ENCODE assay signal across 9 cellular contexts in genomic region chr2:42567389-42567788, GRCh38. TPM values are rescaled to one million over a fixed set of nuclear protein-coding genes. Genes with fewer than 3 reads are reported as not detected.
DNase-seq lines count a peak whose midpoint lies in the region; ATAC-seq and TF ChIP-seq lines count a peak whose summit lies in the region.
"Had no signal": no experiment of that assay in that cellular context is flagged by ENCODE, and none has a peak within 500 bp of the region (broad histone marks: within the 10 kb centered on the region; RNA-seq: fewer than 3 reads in every experiment).

No MANE protein-coding gene starts in this region.

- H3K27ac Mint-ChIP-seq in central memory CD8-positive, alpha-beta T cell (ENCODE audit: low read depth): peak overlapping the region; percentile 65
- peak overlapping the region; percentile 7 to 8 for H3K27ac Mint-ChIP-seq in natural killer cell treated with Interleukin-12 subunit alpha and Interleukin-12 subunit beta and Interleukin-15 and Interleukin-18, amount 100 ng/mL, for 72 hours

- no peak for TF ChIP-seq CTCF in AG10803 (conservative IDR thresholded peaks at IDR 0.05; ENCODE audit: low read length)

- ATAC-seq in HG03097 (IDR thresholded peaks at IDR 0.05; ENCODE audit: low FRiP score, unreplicated experiment): peak; percentile 5
- ATAC-seq in central memory CD8-positive, alpha-beta T cell (replicated peaks; ENCODE audit: extremely low read depth, poor library complexity, severe bottlenecking): no peak
- ATAC-seq in natural killer cell treated with Interleukin-12 subunit alpha and Interleukin-12 subunit beta and Interleukin-15 and Interleukin-18, amount 100 ng/mL, for 72 hours: no peak
- no peak for ATAC-seq in HG03159 (IDR thresholded peaks at IDR 0.05; ENCODE audit: unreplicated experiment)

- H3K4me3 Mint-ChIP-seq in central memory CD8-positive, alpha-beta T cell: peak overlapping the region; percentile 85
- H3K4me3 Mint-ChIP-seq in natural killer cell treated with Interleukin-12 subunit alpha and Interleukin-12 subunit beta and Interleukin-15 and Interleukin-18, amount 100 ng/mL, for 72 hours: peak overlapping the region; percentile 12

- H3K9me3 Mint-ChIP-seq in central memory CD8-positive, alpha-beta T cell: no peaks in the 10 kb centered on the region
- H3K9me3 Mint-ChIP-seq in natural killer cell treated with Interleukin-12 subunit alpha and Interleukin-12 subunit beta and Interleukin-15 and Interleukin-18, amount 100 ng/mL, for 72 hours: no peaks in the 10 kb centered on the region

- peaks cover 6% of the 10 kb centered on the region for H3K36me3 Mint-ChIP-seq in central memory CD8-positive, alpha-beta T cell (ENCODE audit: insufficient read depth)
- no peaks in the 10 kb centered on the region for H3K36me3 Mint-ChIP-seq in natural killer cell treated with Interleukin-12 subunit alpha and Interleukin-12 subunit beta and Interleukin-15 and Interleukin-18, amount 100 ng/mL, for 72 hours

- peaks cover 17% of the 10 kb centered on the region for H3K4me1 Mint-ChIP-seq in central memory CD8-positive, alpha-beta T cell
- H3K4me1 Mint-ChIP-seq in natural killer cell treated with Interleukin-12 subunit alpha and Interleukin-12 subunit beta and Interleukin-15 and Interleukin-18, amount 100 ng/mL, for 72 hours (ENCODE audit: low read depth in 2 of 2): peaks cover 11 to 14% of the 10 kb centered on the region in 2 donors

- no peak overlapping the region for H3K4me3 ChIP-seq in AG10803 (ENCODE audit: low read length)

- no peaks in the 10 kb centered on the region for H3K27me3 Mint-ChIP-seq in central memory CD8-positive, alpha-beta T cell
- H3K27me3 Mint-ChIP-seq in natural killer cell treated with Interleukin-12 subunit alpha and Interleukin-12 subunit beta and Interleukin-15 and Interleukin-18, amount 100 ng/mL, for 72 hours: peaks cover 0 to 4% of the 10 kb centered on the region in 2 donors

- peak; percentile 83 for DNase-seq in AG10803 (ENCODE audit: low read depth)
- no peak for DNase-seq in central memory CD8-positive, alpha-beta T cell (ENCODE audit: low spot score in 2 of 2)
- DNase-seq in natural killer cell treated with Interleukin-12 subunit alpha and Interleukin-12 subunit beta and Interleukin-15 and Interleukin-18, amount 100 ng/mL, for 72 hours (ENCODE audit: low spot score): no peak
- no peak for DNase-seq in SKM-1 treated with dmso at 0.1 percent for 144 hours (lab: John Stamatoyannopoulos, UW; ENCODE audit: unreplicated experiment)
- DNase-seq in GF-D8 (lab: John Stamatoyannopoulos, UW): no peak
- DNase-seq in NCI-H2227 (lab: John Stamatoyannopoulos, UW; ENCODE audit: unreplicated experiment): no peak
- DNase-seq: NCI-H748 treated with DMSO at 0.1 percent for 48 hours had no signal

RNA-seq across cellular contexts. Expression of gene MTA3, which starts 1.0 kb away (rescaled TPM):
- total RNA-seq in natural killer cell treated with Interleukin-12 subunit alpha and Interleukin-12 subunit beta and Interleukin-15 and Interleukin-18, amount 100 ng/mL, for 72 hours: 10 to 100 TPM; 18.7 to 21.2 TPM
